In genomic region chr6:41036601-41037000, GRCh38 we compare ENCODE assay signal across 21 cellular contexts. TPM values are rescaled to one million over a fixed set of nuclear protein-coding genes. Genes with fewer than 3 reads are reported as not detected.
A peak's percentile ranks its signal among the peaks of the same experiment; 100 is the strongest.
DNase-seq lines count a peak whose midpoint lies in the region; ATAC-seq, FAIRE-seq and TF ChIP-seq lines count a peak whose summit lies in the region.
"Had no signal": no experiment of that assay in that cellular context is flagged by ENCODE, and none has a peak within 500 bp of the region (broad histone marks: within the 10 kb centered on the region; RNA-seq: fewer than 3 reads in every experiment).

No MANE protein-coding gene starts in this region.

- TF ChIP-seq CTCF in A549 (IDR thresholded peaks at IDR 0.05) (no peak), RWPE1 (conservative IDR thresholded peaks at IDR 0.05; ENCODE audit: low read depth) (no peak), epithelial cell of proximal tubule (conservative IDR thresholded peaks at IDR 0.05; ENCODE audit: low read depth, low read length) (no peak), SK-N-SH (IDR thresholded peaks at IDR 0.05) (no peak), ascending aorta (IDR thresholded peaks at IDR 0.05) (no peak)

- POLR2A ChIA-PET in A549 (lab: Yijun Ruan, JAX) = no interaction called here
- POLR2A ChIA-PET in RWPE1 (lab: Yijun Ruan, JAX; ENCODE audit: low non-redundant PET) = no interaction called here
- POLR2A ChIA-PET in SK-N-SH (lab: Yijun Ruan, JAX) = no interaction called here

- TF ChIP-seq RAD21 in A549 (conservative IDR thresholded peaks at IDR 0.05 in 1 of 2, IDR thresholded peaks at IDR 0.05 in 1 of 2) (no peak), SK-N-SH (IDR thresholded peaks at IDR 0.05; ENCODE audit: low read length) (no peak)

- H2AFZ ChIP-seq in SK-N-SH (ENCODE audit: low read depth) = no peak overlapping the region

- TF ChIP-seq POLR2A in A549 (IDR thresholded peaks at IDR 0.05; ENCODE audit: low read length) = no peak

- H3K9ac ChIP-seq in mucosa of stomach (ENCODE audit: low read length) (peak overlapping the region; percentile 40), SK-N-SH (no peak overlapping the region)

- no peaks in the 10 kb centered on the region for H3K9me3 ChIP-seq in A549
- no peaks in the 10 kb centered on the region for H3K9me3 ChIP-seq in mucosa of stomach (ENCODE audit: control insufficient read depth, low read length)
- no peaks in the 10 kb centered on the region for H3K9me3 ChIP-seq in SK-N-SH
- no peaks in the 10 kb centered on the region for H3K9me3 ChIP-seq in ascending aorta

- WGBS in A549 (ENCODE audit: missing lambda C conversion rate) = 84% methylated on average over 2 of the region's 2 CpGs
- 91% methylated on average over 2 of the region's 2 CpGs for WGBS in SK-N-SH (ENCODE audit: low lambda C conversion rate)

- FAIRE-seq in A549 (lab: Jason Lieb, UNC) = no peak
- FAIRE-seq: D721Med, GM12892, RCC 7860 had no signal

- ATAC-seq in A549 (no peak), GM18873 (IDR thresholded peaks at IDR 0.05; ENCODE audit: low FRiP score, unreplicated experiment) (no peak), GM18870 (IDR thresholded peaks at IDR 0.05; ENCODE audit: unreplicated experiment) (no peak)

- H3K36me3 ChIP-seq in mucosa of stomach (ENCODE audit: control insufficient read depth, insufficient read depth, low read length) = no peaks in the 10 kb centered on the region
- no peaks in the 10 kb centered on the region for H3K36me3 ChIP-seq in SK-N-SH (replicated peaks in 1 of 2; ENCODE audit: control insufficient read depth in 1 of 2, insufficient read depth in 2 of 2, low read length in 1 of 2)
- no peaks in the 10 kb centered on the region for H3K36me3 ChIP-seq in ascending aorta

- H3K27ac ChIP-seq in A549 (peak overlapping the region in 1 of 2 experiments; percentile 48; a peak in 1 of 6 replicates), RWPE1 (no peak overlapping the region), SK-N-SH (ENCODE audit: low read depth in 2 of 2, low read length in 1 of 2) (no peak overlapping the region), ascending aorta (no peak overlapping the region)

- H3K4me2 ChIP-seq in A549 (peak overlapping the region; percentile 33; the same call in 2 of the 3 replicates), SK-N-SH (no peak overlapping the region)

- CTCF ChIA-PET in A549 (lab: Yijun Ruan, JAX) = interaction anchor here (1.0 to 2.8 kb wide), 6 partner anchors 9 to 147 kb away, joined by 3 to 22 read pairs (median 4); no protein-coding TSS in a partner anchor
- CTCF ChIA-PET in RWPE1 (lab: Yijun Ruan, JAX) = interaction anchor here (0.5 to 1.1 kb wide), 2 partner anchors 10 to 181 kb away, joined by 3 read pairs; no protein-coding TSS in a partner anchor
- CTCF ChIA-PET in SK-N-SH (lab: Yijun Ruan, JAX) = interaction anchor here (0.9 to 3.0 kb wide), 8 partner anchors 9 to 31 kb away, joined by 3 to 26 read pairs (median 4); no protein-coding TSS in a partner anchor

- DNase-seq in A549 (ENCODE audit: low read depth in 1 of 2, low spot score in 1 of 2) = no peak
- peak; percentile 30 for DNase-seq in RWPE1 (ENCODE audit: low spot score)
- no peak for DNase-seq in epithelial cell of proximal tubule (ENCODE audit: low read depth)
- no peak for DNase-seq in SK-N-SH
- DNase-seq in ascending aorta (ENCODE audit: low spot score in 2 of 2) = no peak
- DNase-seq: DND-41, GDM1, GOT3, HFFc6, MM.1S, NCI-H1105, NCI-H1694 treated with DMSO at 0.1 percent for 48 hours, SIG-M5 had no signal

- no peaks in the 10 kb centered on the region for H3K9me2 ChIP-seq in SK-N-SH

- H3K4me3 ChIP-seq in A549 (no peak overlapping the region), epithelial cell of proximal tubule (ENCODE audit: low read depth, low read length) (peak overlapping the region; percentile 81), mucosa of stomach (ENCODE audit: low read length) (no peak overlapping the region), SK-N-SH (ENCODE audit: low read depth in 2 of 2, low read length in 1 of 2) (no peak overlapping the region), ascending aorta (no peak overlapping the region)

- peaks cover 51% of the 10 kb centered on the region for H3K4me1 ChIP-seq in A549
- H3K4me1 ChIP-seq in mucosa of stomach (ENCODE audit: control insufficient read depth, insufficient read depth, low read length) = peaks cover 57% of the 10 kb centered on the region
- H3K4me1 ChIP-seq in SK-N-SH (ENCODE audit: control insufficient read depth in 1 of 2, insufficient read depth in 2 of 2, low read depth in 1 of 2, low read length in 1 of 2) = no peaks in the 10 kb centered on the region; a peak in 1 of 4 replicates
- H3K4me1 ChIP-seq in ascending aorta = no peaks in the 10 kb centered on the region

- intact Hi-C loops in ascending aorta (cut with DNase I) = no loop called here

- no peak for TF ChIP-seq EP300 in A549 (IDR thresholded peaks at IDR 0.05)
- no peak for TF ChIP-seq EP300 in SK-N-SH (IDR thresholded peaks at IDR 0.05; ENCODE audit: borderline replicate concordance in 1 of 2, low read depth in 1 of 2, low read length in 1 of 2)

- no peaks in the 10 kb centered on the region for H3K79me2 ChIP-seq in SK-N-SH (ENCODE audit: insufficient read depth)

- no peaks in the 10 kb centered on the region for H3K27me3 ChIP-seq in mucosa of stomach (ENCODE audit: control insufficient read depth, insufficient read depth, low read length)
- no peaks in the 10 kb centered on the region for H3K27me3 ChIP-seq in SK-N-SH (ENCODE audit: insufficient read depth)
- no peaks in the 10 kb centered on the region for H3K27me3 ChIP-seq in ascending aorta

- H3F3A ChIP-seq in SK-N-SH (replicated peaks; ENCODE audit: insufficient read depth) = no peaks in the 10 kb centered on the region

- no peaks in the 10 kb centered on the region for H4K20me1 ChIP-seq in SK-N-SH (ENCODE audit: insufficient read depth)

TF ChIP-seq in A549, 52 proteins besides CTCF, POLR2A, EP300 and RAD21 (continues in another document):
- no peak for TF ChIP-seq ZC3H11A (IDR thresholded peaks at IDR 0.05)

TF ChIP-seq in SK-N-SH, 30 proteins besides CTCF, POLR2A, EP300 and RAD21 (continues in another document):
- no peak for TF ChIP-seq TCF12 (IDR thresholded peaks at IDR 0.05)
- no peak for TF ChIP-seq SMC3 (IDR thresholded peaks at IDR 0.05; ENCODE audit: low read depth, low read length)
- TF ChIP-seq EZH2phosphoT487 (IDR thresholded peaks at IDR 0.05; ENCODE audit: borderline replicate concordance, low read depth) = no peak
- TF ChIP-seq NFIC (IDR thresholded peaks at IDR 0.05; ENCODE audit: borderline replicate concordance) = no peak
- no peak for TF ChIP-seq YY1 (IDR thresholded peaks at IDR 0.05; ENCODE audit: low read depth)

RNA-seq across cellular contexts. Expression of gene UNC5CL, which starts 2.4 kb away (rescaled TPM):
- polyA plus RNA-seq in A549 (2011; rRNA removed) (2.2 and 2.8 TPM in 2 replicates), A549 (2017; fragmentation: RNase III; extraction: RNeasy Plus Mini Kit Qiagen cat#74134 plus additional on column Dnase treatment) (0.79 to 1.2 TPM (median 1.1 TPM) in 3 replicates), SK-N-SH (2012; rRNA removed) (0.10 TPM in 2 replicates)
- polyA plus RNA-seq in A549 (2012; cell fraction: cytosol; rRNA removed) = 1.2 and 1.5 TPM in 2 replicates
- 5.2 and 6.2 TPM in 2 replicates for polyA plus RNA-seq in A549 (2012; cell fraction: nucleus; rRNA removed)
- polyA minus RNA-seq in A549 (2011; rRNA and poly(A)+ RNA removed) = 1.2 and 1.3 TPM in 2 replicates
- total RNA-seq in epithelial cell of proximal tubule (0.58 and 2.2 TPM in 2 replicates), ascending aorta (0.53 TPM)
- polyA plus RNA-seq in SK-N-SH (2012; cell fraction: cytosol; rRNA removed) = 0.05 and 0.08 TPM in 2 replicates
- polyA plus RNA-seq in SK-N-SH (2012; cell fraction: nucleus; rRNA removed) = 1.1 and 1.2 TPM in 2 replicates
- total RNA-seq: A172, HFFc6 had no signal

RNA-seq across cellular contexts. Expression of gene TSPO2, which starts 5.7 kb away (rescaled TPM):
- polyA plus RNA-seq in A549 (2011; rRNA removed) = not detected in 2 replicates
- polyA plus RNA-seq in A549 (2012; cell fraction: cytosol; rRNA removed) = 0.08 and 0.17 TPM in 2 replicates
- polyA plus RNA-seq in A549 (2012; cell fraction: nucleus; rRNA removed) = not detected in 2 replicates
- not detected in 3 replicates for polyA plus RNA-seq in A549 (2017; fragmentation: RNase III; extraction: RNeasy Plus Mini Kit Qiagen cat#74134 plus additional on column Dnase treatment)
- not detected in 2 replicates for polyA minus RNA-seq in A549 (2011; rRNA and poly(A)+ RNA removed)
- total RNA-seq in epithelial cell of proximal tubule = not detected in 2 replicates
- not detected in 2 replicates for polyA plus RNA-seq in SK-N-SH (2012; rRNA removed)
- polyA plus RNA-seq in SK-N-SH (2012; cell fraction: cytosol; rRNA removed) = not detected in 2 replicates
- polyA plus RNA-seq in SK-N-SH (2012; cell fraction: nucleus; rRNA removed) = not detected in 2 replicates
- not detected for total RNA-seq in ascending aorta
- total RNA-seq: A172, HFFc6, NCI-H460 had no signal

RNA-seq across cellular contexts. Expression of gene APOBEC2, which starts 16.4 kb away (rescaled TPM):
- polyA plus RNA-seq in A549 (2011; rRNA removed) (not detected in 2 replicates), A549 (2017; fragmentation: RNase III; extraction: RNeasy Plus Mini Kit Qiagen cat#74134 plus additional on column Dnase treatment) (not detected in 3 replicates), SK-N-SH (2012; rRNA removed) (not detected in 2 replicates)
- polyA plus RNA-seq in A549 (2012; cell fraction: cytosol; rRNA removed) = not detected in 2 replicates
- not detected in 2 replicates for polyA plus RNA-seq in A549 (2012; cell fraction: nucleus; rRNA removed)
- not detected in 2 replicates for polyA minus RNA-seq in A549 (2011; rRNA and poly(A)+ RNA removed)
- total RNA-seq in epithelial cell of proximal tubule (not detected in 2 replicates), ascending aorta (not detected)
- not detected in 2 replicates for polyA plus RNA-seq in SK-N-SH (2012; cell fraction: cytosol; rRNA removed)
- polyA plus RNA-seq in SK-N-SH (2012; cell fraction: nucleus; rRNA removed) = not detected in 2 replicates
- total RNA-seq: A172, HFFc6, NCI-H460 had no signal

RNA-seq across cellular contexts. Expression of gene OARD1, which starts 35.6 kb away (rescaled TPM):
- polyA plus RNA-seq in A549 (2011; rRNA removed) (15.6 and 21.4 TPM in 2 replicates), A549 (2017; fragmentation: RNase III; extraction: RNeasy Plus Mini Kit Qiagen cat#74134 plus additional on column Dnase treatment) (26.2 to 28.5 TPM (median 26.4 TPM) in 3 replicates), SK-N-SH (2012; rRNA removed) (5.6 and 6.4 TPM in 2 replicates)
- polyA plus RNA-seq in A549 (2012; cell fraction: cytosol; rRNA removed) = 4.8 and 5.1 TPM in 2 replicates
- polyA plus RNA-seq in A549 (2012; cell fraction: nucleus; rRNA removed) = 4.8 and 6.1 TPM in 2 replicates
- polyA minus RNA-seq in A549 (2011; rRNA and poly(A)+ RNA removed) = 6.2 and 7.8 TPM in 2 replicates
- total RNA-seq in epithelial cell of proximal tubule (15.7 and 19.5 TPM in 2 replicates), ascending aorta (not detected)
- 9.3 and 15.7 TPM in 2 replicates for polyA plus RNA-seq in SK-N-SH (2012; cell fraction: cytosol; rRNA removed)
- 2.2 and 4.7 TPM in 2 replicates for polyA plus RNA-seq in SK-N-SH (2012; cell fraction: nucleus; rRNA removed)

RNA-seq across cellular contexts. Expression of gene NFYA, which starts 36.2 kb away (rescaled TPM):
- 11.2 and 19.2 TPM in 2 replicates for polyA plus RNA-seq in A549 (2011; rRNA removed)
- 5.3 and 7.1 TPM in 2 replicates for polyA plus RNA-seq in A549 (2012; cell fraction: cytosol; rRNA removed)
- 5.1 and 5.3 TPM in 2 replicates for polyA plus RNA-seq in A549 (2012; cell fraction: nucleus; rRNA removed)
- 15.7 to 17.0 TPM (median 16.2 TPM) in 3 replicates for polyA plus RNA-seq in A549 (2017; fragmentation: RNase III; extraction: RNeasy Plus Mini Kit Qiagen cat#74134 plus additional on column Dnase treatment)
- 39.9 and 41.1 TPM in 2 replicates for polyA minus RNA-seq in A549 (2011; rRNA and poly(A)+ RNA removed)
- 9.1 and 23.9 TPM in 2 replicates for total RNA-seq in epithelial cell of proximal tubule
- polyA plus RNA-seq in SK-N-SH (2012; rRNA removed) = 6.8 and 9.7 TPM in 2 replicates
- 6.8 and 8.1 TPM in 2 replicates for polyA plus RNA-seq in SK-N-SH (2012; cell fraction: cytosol; rRNA removed)
- 10.5 and 17.2 TPM in 2 replicates for polyA plus RNA-seq in SK-N-SH (2012; cell fraction: nucleus; rRNA removed)
- total RNA-seq in ascending aorta = 10.4 TPM
